In genomic region chr20:54556406-54556805, GRCh38 we compare ENCODE assay signal across 6 cellular contexts.
"Had no signal": no experiment of that assay in that cellular context is flagged by ENCODE, and none has a peak within 500 bp of the region (broad histone marks: within the 10 kb centered on the region; RNA-seq: fewer than 3 reads in every experiment).

No MANE protein-coding gene starts in this region.

- DNase-seq: IMR-90, KBM-7, KG1 had no signal

- H3K4me3 ChIP-seq: K562 had no signal

- H3K27ac ChIP-seq: HL-60, KMS-11 had no signal

- FAIRE-seq: K562 had no signal

- H3K9ac ChIP-seq: KMS-11 had no signal

- H3K4me2 ChIP-seq: KMS-11 had no signal

- ATAC-seq: K562 had no signal
